6 cellular contexts compared by ENCODE assay signal in genomic region chr13:77009719-77010118, GRCh38. TPM values are rescaled to one million over a fixed set of nuclear protein-coding genes. Genes with fewer than 3 reads are reported as not detected.
DNase-seq lines count a peak whose midpoint lies in the region; ATAC-seq and TF ChIP-seq lines count a peak whose summit lies in the region.
"Not testable (repeated sequence)": the region's sequence is repeated elsewhere in the genome, so short reads cannot be mapped to it uniquely, and the experiment has no call there.

No MANE protein-coding gene starts in this region.

- H3K4me3 Mint-ChIP-seq in CD4-positive, alpha-beta T cell; T-helper 17 cell; activated T-cell treated with anti-CD3 and anti-CD28 coated beads, Interleukin-2, amount 50 U/mL, for 24 hours; activated naive CD8-positive, alpha-beta T cell treated with anti-CD3 and anti-CD28 coated beads for 36 hours; stimulated activated naive B cell treated with anti-CD40 and anti-IgM and Interleukin-4, amounts not matched to agents 10 μg/mL and 1 μg/mL and 100 μg/mL, for 72 hours: not testable (repeated sequence)
- H3K4me3 Mint-ChIP-seq in natural killer cell treated with Interleukin-12 subunit alpha and Interleukin-12 subunit beta and Interleukin-15 and Interleukin-18, amount 100 ng/mL, for 72 hours: peak overlapping the region; percentile 15

- H3K27ac Mint-ChIP-seq in CD4-positive, alpha-beta T cell: peak overlapping the region; percentile 70
- H3K27ac Mint-ChIP-seq in T-helper 17 cell: peak overlapping the region; percentile 86
- peak overlapping the region; percentile 80 for H3K27ac Mint-ChIP-seq in activated T-cell treated with anti-CD3 and anti-CD28 coated beads, Interleukin-2, amount 50 U/mL, for 24 hours
- H3K27ac Mint-ChIP-seq in activated naive CD8-positive, alpha-beta T cell treated with anti-CD3 and anti-CD28 coated beads for 36 hours: peak overlapping the region; percentile 5
- H3K27ac Mint-ChIP-seq in natural killer cell treated with Interleukin-12 subunit alpha and Interleukin-12 subunit beta and Interleukin-15 and Interleukin-18, amount 100 ng/mL, for 72 hours: not testable (repeated sequence)
- peak overlapping the region; percentile 20 for H3K27ac Mint-ChIP-seq in stimulated activated naive B cell treated with anti-CD40 and anti-IgM and Interleukin-4, amounts not matched to agents 10 μg/mL and 1 μg/mL and 100 μg/mL, for 72 hours

- H3K27me3 Mint-ChIP-seq in CD4-positive, alpha-beta T cell; T-helper 17 cell; activated T-cell treated with anti-CD3 and anti-CD28 coated beads, Interleukin-2, amount 50 U/mL, for 24 hours; activated naive CD8-positive, alpha-beta T cell treated with anti-CD3 and anti-CD28 coated beads for 36 hours; natural killer cell treated with Interleukin-12 subunit alpha and Interleukin-12 subunit beta and Interleukin-15 and Interleukin-18, amount 100 ng/mL, for 72 hours; stimulated activated naive B cell treated with anti-CD40 and anti-IgM and Interleukin-4, amounts not matched to agents 10 μg/mL and 1 μg/mL and 100 μg/mL, for 72 hours: not testable (repeated sequence)

- not testable (repeated sequence) for H3K27me3 ChIP-seq in CD4-positive, alpha-beta T cell (ENCODE audit: control insufficient read depth, insufficient read depth, low read length)

- not testable (repeated sequence) for H3K27ac ChIP-seq in CD4-positive, alpha-beta T cell (ENCODE audit: low read depth, low read length)

- not testable (repeated sequence) for DNase-seq in CD4-positive, alpha-beta T cell; T-helper 17 cell; activated T-cell treated with anti-CD3 and anti-CD28 coated beads, Interleukin-2, amount 50 U/mL, for 24 hours; activated naive CD8-positive, alpha-beta T cell treated with anti-CD3 and anti-CD28 coated beads for 36 hours; natural killer cell treated with Interleukin-12 subunit alpha and Interleukin-12 subunit beta and Interleukin-15 and Interleukin-18, amount 100 ng/mL, for 72 hours (ENCODE audit: low spot score); stimulated activated naive B cell treated with anti-CD40 and anti-IgM and Interleukin-4, amounts not matched to agents 10 μg/mL and 1 μg/mL and 100 μg/mL, for 72 hours

- H3K9me3 ChIP-seq in CD4-positive, alpha-beta T cell (ENCODE audit: control insufficient read depth, low read length); T-helper 17 cell (ENCODE audit: control insufficient read depth, low read length, poor library complexity, severe bottlenecking): not testable (repeated sequence)

- H3K36me3 Mint-ChIP-seq in CD4-positive, alpha-beta T cell (ENCODE audit: low read depth): peaks cover 90% of the 10 kb centered on the region
- H3K36me3 Mint-ChIP-seq in T-helper 17 cell (ENCODE audit: low read depth): not testable (repeated sequence)
- H3K36me3 Mint-ChIP-seq in activated T-cell treated with anti-CD3 and anti-CD28 coated beads, Interleukin-2, amount 50 U/mL, for 24 hours (ENCODE audit: low read depth): peaks cover 83% of the 10 kb centered on the region
- H3K36me3 Mint-ChIP-seq in activated naive CD8-positive, alpha-beta T cell treated with anti-CD3 and anti-CD28 coated beads for 36 hours: peaks cover 44% of the 10 kb centered on the region
- peaks cover 29% of the 10 kb centered on the region for H3K36me3 Mint-ChIP-seq in natural killer cell treated with Interleukin-12 subunit alpha and Interleukin-12 subunit beta and Interleukin-15 and Interleukin-18, amount 100 ng/mL, for 72 hours
- peaks cover 28 to 44% of the 10 kb centered on the region in 2 donors for H3K36me3 Mint-ChIP-seq in stimulated activated naive B cell treated with anti-CD40 and anti-IgM and Interleukin-4, amounts not matched to agents 10 μg/mL and 1 μg/mL and 100 μg/mL, for 72 hours

- CTCF ChIA-PET in CD4-positive, alpha-beta T cell (lab: Charles Lee): not testable (repeated sequence)

- intact Hi-C loops in CD4-positive, alpha-beta T cell (cut with DNase I, micrococcal nuclease): not testable (repeated sequence)

- not testable (repeated sequence) for TF ChIP-seq CTCF in CD4-positive, alpha-beta T cell (IDR thresholded peaks at IDR 0.05)

- peaks cover 61% of the 10 kb centered on the region for H3K4me1 Mint-ChIP-seq in CD4-positive, alpha-beta T cell (ENCODE audit: low read depth)
- peaks cover 35% of the 10 kb centered on the region for H3K4me1 Mint-ChIP-seq in T-helper 17 cell
- H3K4me1 Mint-ChIP-seq in activated T-cell treated with anti-CD3 and anti-CD28 coated beads, Interleukin-2, amount 50 U/mL, for 24 hours (ENCODE audit: low read depth): peaks cover 55% of the 10 kb centered on the region
- peaks cover 29% of the 10 kb centered on the region for H3K4me1 Mint-ChIP-seq in activated naive CD8-positive, alpha-beta T cell treated with anti-CD3 and anti-CD28 coated beads for 36 hours
- H3K4me1 Mint-ChIP-seq in natural killer cell treated with Interleukin-12 subunit alpha and Interleukin-12 subunit beta and Interleukin-15 and Interleukin-18, amount 100 ng/mL, for 72 hours (ENCODE audit: low read depth in 2 of 2): peaks cover 13 to 27% of the 10 kb centered on the region in 2 donors
- peaks cover 13 to 38% of the 10 kb centered on the region in 2 donors for H3K4me1 Mint-ChIP-seq in stimulated activated naive B cell treated with anti-CD40 and anti-IgM and Interleukin-4, amounts not matched to agents 10 μg/mL and 1 μg/mL and 100 μg/mL, for 72 hours

- POLR2A ChIA-PET in CD4-positive, alpha-beta T cell (lab: Charles Lee): interaction anchor here (1.0 to 3.9 kb wide), 3 partner anchors 12 to 17 kb away, joined by 3 to 23 read pairs (median 5); partner anchors contain the start of gene FBXL3

- not testable (repeated sequence) for H3K9me3 Mint-ChIP-seq in CD4-positive, alpha-beta T cell; activated T-cell treated with anti-CD3 and anti-CD28 coated beads, Interleukin-2, amount 50 U/mL, for 24 hours; activated naive CD8-positive, alpha-beta T cell treated with anti-CD3 and anti-CD28 coated beads for 36 hours; natural killer cell treated with Interleukin-12 subunit alpha and Interleukin-12 subunit beta and Interleukin-15 and Interleukin-18, amount 100 ng/mL, for 72 hours; stimulated activated naive B cell treated with anti-CD40 and anti-IgM and Interleukin-4, amounts not matched to agents 10 μg/mL and 1 μg/mL and 100 μg/mL, for 72 hours

- not testable (repeated sequence) for ATAC-seq in CD4-positive, alpha-beta T cell (ENCODE audit: poor library complexity); T-helper 17 cell; natural killer cell treated with Interleukin-12 subunit alpha and Interleukin-12 subunit beta and Interleukin-15 and Interleukin-18, amount 100 ng/mL, for 72 hours; stimulated activated naive B cell treated with anti-CD40 and anti-IgM and Interleukin-4, amounts not matched to agents 10 μg/mL and 1 μg/mL and 100 μg/mL, for 72 hours (replicated peaks)

RNA-seq across cellular contexts. Expression of gene FBXL3, which starts 17.2 kb away (rescaled TPM):
- total RNA-seq in CD4-positive, alpha-beta T cell: 10 to 100 TPM; 88.7 to 90.4 TPM
- 10 to 100 TPM; 74.3 to 81.2 TPM for total RNA-seq in T-helper 17 cell
- total RNA-seq in activated naive CD8-positive, alpha-beta T cell treated with anti-CD3 and anti-CD28 coated beads for 36 hours: 10 to 100 TPM; 33.6 to 35.4 TPM
- 10 to 100 TPM; 26.1 to 35.5 TPM for total RNA-seq in natural killer cell treated with Interleukin-12 subunit alpha and Interleukin-12 subunit beta and Interleukin-15 and Interleukin-18, amount 100 ng/mL, for 72 hours

RNA-seq across cellular contexts. Expression of gene CLN5, which starts 17.8 kb away (rescaled TPM):
- total RNA-seq in CD4-positive, alpha-beta T cell: 10 to 100 TPM; 37.4 to 42.9 TPM
- total RNA-seq in T-helper 17 cell: 10 to 100 TPM; 21.5 to 32.8 TPM
- total RNA-seq in activated naive CD8-positive, alpha-beta T cell treated with anti-CD3 and anti-CD28 coated beads for 36 hours: 10 to 100 TPM; 10.5 to 12.7 TPM
- total RNA-seq in natural killer cell treated with Interleukin-12 subunit alpha and Interleukin-12 subunit beta and Interleukin-15 and Interleukin-18, amount 100 ng/mL, for 72 hours: 1 to 10 TPM; 6.1 to 8.3 TPM
